ENCODE assay signal across 14 cellular contexts in the genomic region with DNA sequence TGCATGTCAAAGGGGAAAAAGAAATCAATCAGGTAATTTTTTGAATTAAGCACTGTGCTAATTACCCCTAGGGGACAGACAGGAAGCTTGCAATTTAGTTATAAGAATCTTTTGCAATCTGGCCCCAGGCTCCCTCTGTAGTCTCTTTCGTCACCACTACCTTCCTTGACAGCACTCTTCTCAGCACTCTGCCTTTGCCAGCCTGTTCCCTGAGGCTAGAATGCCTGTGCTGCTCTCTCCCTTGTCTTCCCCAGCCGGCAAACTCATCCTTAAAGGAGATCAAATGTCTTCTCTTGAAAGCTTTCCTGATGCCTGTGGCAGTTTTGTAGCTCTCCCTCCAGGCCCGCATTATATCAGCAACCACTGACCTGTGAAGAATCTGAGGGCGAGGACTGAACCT. TPM values are rescaled to one million over a fixed set of nuclear protein-coding genes. Genes with fewer than 3 reads are reported as not detected.
DNase-seq lines count a peak whose midpoint lies in the region; ATAC-seq and TF ChIP-seq lines count a peak whose summit lies in the region.
"Had no signal": no experiment of that assay in that cellular context is flagged by ENCODE, and none has a peak within 500 bp of the region (broad histone marks: within the 10 kb centered on the region; RNA-seq: fewer than 3 reads in every experiment).

No MANE protein-coding gene starts in this region.

- no peak for TF ChIP-seq CTCF in AG09309 (IDR thresholded peaks at IDR 0.05; ENCODE audit: control insufficient read depth, insufficient read depth, low read depth, low read length, missing control alignments)

- ATAC-seq in stimulated activated naive CD8-positive, alpha-beta T cell treated with anti-CD3 and anti-CD28 coated beads, Interleukin-15, Interleukin-2, amounts not matched to agents 100 U/mL and 50 U/mL, for 24 hours: no peak
- no peak for ATAC-seq in GM18867 (IDR thresholded peaks at IDR 0.05; ENCODE audit: unreplicated experiment)
- ATAC-seq: activated naive CD4-positive, alpha-beta T cell treated with anti-CD3 and anti-CD28 coated beads, Interleukin-2, amount 50 U/mL, for 72 hours had no signal

- no peaks in the 10 kb centered on the region for H3K4me1 Mint-ChIP-seq in activated T-helper 2 cell treated with anti-CD3 and anti-CD28 coated beads, Interferon-gamma antibody, Interleukin-2, Interleukin-4, amounts not matched to agents 10 μg/mL and 5 μg/mL and 100 μg/mL, durations not matched to agents 14 hours and 24 hours and 36 hours (ENCODE audit: low read depth)
- H3K4me1 Mint-ChIP-seq: activated B cell treated with CpG ODN at 0.5 μM for 24 hours had no signal

- peaks cover 15% of the 10 kb centered on the region for H3K27me3 Mint-ChIP-seq in activated T-helper 2 cell treated with anti-CD3 and anti-CD28 coated beads, Interferon-gamma antibody, Interleukin-2, Interleukin-4, amounts not matched to agents 10 μg/mL and 5 μg/mL and 100 μg/mL, durations not matched to agents 14 hours and 24 hours and 36 hours (ENCODE audit: low read depth)

- no peak overlapping the region for H3K4me3 ChIP-seq in AG09309 (ENCODE audit: control insufficient read depth, low read depth, low read length)
- H3K4me3 ChIP-seq: thoracic aorta had no signal

- no peak overlapping the region for H3K27ac Mint-ChIP-seq in activated T-helper 2 cell treated with anti-CD3 and anti-CD28 coated beads, Interferon-gamma antibody, Interleukin-2, Interleukin-4, amounts not matched to agents 10 μg/mL and 5 μg/mL and 100 μg/mL, durations not matched to agents 14 hours and 24 hours and 36 hours
- H3K27ac Mint-ChIP-seq: activated B cell treated with CpG ODN at 0.5 μM for 24 hours; activated naive CD4-positive, alpha-beta T cell treated with anti-CD3 and anti-CD28 coated beads, Interleukin-2, amount 50 U/mL, for 72 hours had no signal

- intact Hi-C loops in activated T-helper 2 cell treated with anti-CD3 and anti-CD28 coated beads, Interferon-gamma antibody, Interleukin-2, Interleukin-4, amounts not matched to agents 10 μg/mL and 5 μg/mL and 100 μg/mL, durations not matched to agents 14 hours and 24 hours and 36 hours (cut with micrococcal nuclease): no loop called here

- H3K36me3 Mint-ChIP-seq in activated T-helper 2 cell treated with anti-CD3 and anti-CD28 coated beads, Interferon-gamma antibody, Interleukin-2, Interleukin-4, amounts not matched to agents 10 μg/mL and 5 μg/mL and 100 μg/mL, durations not matched to agents 14 hours and 24 hours and 36 hours (ENCODE audit: low read depth): no peaks in the 10 kb centered on the region

- no peak overlapping the region for H3K4me3 Mint-ChIP-seq in activated T-helper 2 cell treated with anti-CD3 and anti-CD28 coated beads, Interferon-gamma antibody, Interleukin-2, Interleukin-4, amounts not matched to agents 10 μg/mL and 5 μg/mL and 100 μg/mL, durations not matched to agents 14 hours and 24 hours and 36 hours (ENCODE audit: low read depth)
- H3K4me3 Mint-ChIP-seq: activated B cell treated with CpG ODN at 0.5 μM for 24 hours had no signal

- DNase-seq in AG09309 (ENCODE audit: low read depth): peak; percentile 31
- DNase-seq in M059J (ENCODE audit: low read depth): peak; percentile 92
- DNase-seq in T1000 (lab: John Stamatoyannopoulos, UW): peak; percentile 66
- DNase-seq in iPS-NIHi7 (ENCODE audit: extremely low spot score): peak; percentile 59
- no peak for DNase-seq in GOT3 (lab: John Stamatoyannopoulos, UW)
- no peak for DNase-seq in stimulated activated naive CD8-positive, alpha-beta T cell treated with anti-CD3 and anti-CD28 coated beads, Interleukin-15, Interleukin-2, amounts not matched to agents 100 U/mL and 50 U/mL, for 24 hours
- DNase-seq in activated T-helper 2 cell treated with anti-CD3 and anti-CD28 coated beads, Interferon-gamma antibody, Interleukin-2, Interleukin-4, amounts not matched to agents 10 μg/mL and 5 μg/mL and 100 μg/mL, durations not matched to agents 14 hours and 24 hours and 36 hours (ENCODE audit: low spot score): no peak
- DNase-seq: activated B cell treated with CpG ODN at 0.5 μM for 24 hours, NCI-H1092 treated with DMSO at 0.1 percent for 48 hours, NCI-H524 treated with DMSO at 0.1 percent for 48 hours, SHP77 treated with DMSO at 0.1 percent for 48 hours had no signal

- no peaks in the 10 kb centered on the region for H3K9me3 Mint-ChIP-seq in activated T-helper 2 cell treated with anti-CD3 and anti-CD28 coated beads, Interferon-gamma antibody, Interleukin-2, Interleukin-4, amounts not matched to agents 10 μg/mL and 5 μg/mL and 100 μg/mL, durations not matched to agents 14 hours and 24 hours and 36 hours
- H3K9me3 Mint-ChIP-seq: activated B cell treated with CpG ODN at 0.5 μM for 24 hours; activated naive CD4-positive, alpha-beta T cell treated with anti-CD3 and anti-CD28 coated beads, Interleukin-2, amount 50 U/mL, for 72 hours had no signal

RNA-seq across cellular contexts. Expression of a gene that starts 32.4 kb away (rescaled TPM):
- 2.1 and 2.7 TPM in 2 replicates for total RNA-seq in M059J (2014; rRNA removed; shearing (Covaris generic))
- 0.66 and 0.83 TPM in 2 replicates for total RNA-seq in activated T-helper 2 cell treated with anti-CD3 and anti-CD28 coated beads, Interferon-gamma antibody, Interleukin-2, Interleukin-4, amounts not matched to agents 10 μg/mL and 5 μg/mL and 100 μg/mL, durations not matched to agents 14 hours and 24 hours and 36 hours
- total RNA-seq: activated B cell treated with CpG ODN at 0.5 μM for 24 hours; activated naive CD4-positive, alpha-beta T cell treated with anti-CD3 and anti-CD28 coated beads, Interleukin-2, amount 50 U/mL, for 72 hours had no signal

Comparison
In these comparisons a context has a peak if more than half of its experiments do, and no peak if none do; other contexts are left out.
1. DNase-seq: peak in AG09309 (single experiment), M059J (single experiment), T1000 (single experiment) and iPS-NIHi7 (single experiment); none in GOT3 (single experiment), stimulated activated naive CD8-positive, alpha-beta T cell treated with anti-CD3 and anti-CD28 coated beads, Interleukin-15, Interleukin-2, amounts not matched to agents 100 U/mL and 50 U/mL, for 24 hours (single experiment) and activated T-helper 2 cell treated with anti-CD3 and anti-CD28 coated beads, Interferon-gamma antibody, Interleukin-2, Interleukin-4, amounts not matched to agents 10 μg/mL and 5 μg/mL and 100 μg/mL, durations not matched to agents 14 hours and 24 hours and 36 hours (single experiment).